ENCODE assay signal across 10 cellular contexts in the genomic region with DNA sequence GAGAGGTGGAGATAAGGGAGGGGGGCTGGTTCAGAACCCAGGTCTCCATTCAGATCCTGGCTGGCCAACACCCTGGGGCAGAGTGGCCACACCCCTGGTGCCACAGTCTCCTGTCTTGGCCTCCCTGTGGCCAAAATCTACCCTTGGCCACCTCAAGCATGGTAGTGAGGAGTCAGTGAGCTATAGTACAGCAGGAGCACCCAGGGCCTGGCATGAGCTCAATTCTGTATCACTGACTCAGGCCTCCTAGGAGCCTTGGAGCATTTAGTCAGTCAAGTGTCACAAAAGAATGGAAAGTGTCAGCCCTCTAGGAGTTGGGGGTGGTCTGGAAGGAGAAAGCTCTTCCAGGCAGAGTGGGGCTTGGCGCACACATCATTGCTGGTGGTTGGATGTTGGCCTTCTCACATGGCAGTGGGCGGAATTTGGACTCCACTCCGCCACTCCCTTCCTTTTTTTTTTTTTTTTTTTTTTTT. TPM values are rescaled to one million over a fixed set of nuclear protein-coding genes. Genes with fewer than 3 reads are reported as not detected.
DNase-seq lines count a peak whose midpoint lies in the region; ATAC-seq and TF ChIP-seq lines count a peak whose summit lies in the region.
"Had no signal": no experiment of that assay in that cellular context is flagged by ENCODE, and none has a peak within 500 bp of the region (broad histone marks: within the 10 kb centered on the region; RNA-seq: fewer than 3 reads in every experiment).

No MANE protein-coding gene starts in this region.

- no peak for ATAC-seq in CD4-positive, CD25-positive, alpha-beta regulatory T cell (ENCODE audit: low read depth in 2 of 2)
- ATAC-seq in HG03565 (IDR thresholded peaks at IDR 0.05; ENCODE audit: unreplicated experiment) (no peak), GM21526 (IDR thresholded peaks at IDR 0.05; ENCODE audit: low FRiP score, unreplicated experiment) (no peak)

- TF ChIP-seq CTCF in HL-60 (IDR thresholded peaks at IDR 0.05; ENCODE audit: insufficient read depth, low read length) (no peak), esophagus muscularis mucosa (IDR thresholded peaks at IDR 0.05) (no peak)

- peaks cover under 1% of the 10 kb centered on the region for H3K27me3 Mint-ChIP-seq in CD4-positive, CD25-positive, alpha-beta regulatory T cell
- no peaks in the 10 kb centered on the region for H3K27me3 Mint-ChIP-seq in activated T-cell treated with anti-CD3 and anti-CD28 coated beads, Interleukin-2, amount 50 U/mL, for 24 hours

- peak overlapping the region; percentile 11 to 61 (median 19) for H3K4me3 Mint-ChIP-seq in CD4-positive, CD25-positive, alpha-beta regulatory T cell
- peak overlapping the region; percentile 50 for H3K4me3 Mint-ChIP-seq in activated T-cell treated with anti-CD3 and anti-CD28 coated beads, Interleukin-2, amount 50 U/mL, for 24 hours

- intact Hi-C loops in esophagus muscularis mucosa (cut with DNase I): loop anchor here (5.0 kb wide), 2 partner anchors 67 to 87 kb away; a partner anchor contains a TSS

- H3K36me3 ChIP-seq in CD4-positive, CD25-positive, alpha-beta regulatory T cell (ENCODE audit: control insufficient read depth, insufficient read depth, low read length): peaks cover 25% of the 10 kb centered on the region
- H3K36me3 ChIP-seq in esophagus muscularis mucosa: peaks cover 11 to 75% (median 67%) of the 10 kb centered on the region in 4 donors

- H3K27ac ChIP-seq in CD4-positive, CD25-positive, alpha-beta regulatory T cell (ENCODE audit: insufficient read depth, low read length, poor library complexity, severe bottlenecking): peak overlapping the region; percentile 85
- peak overlapping the region; percentile 41 for H3K27ac ChIP-seq in HL-60 (replicated peaks)
- H3K27ac ChIP-seq in esophagus muscularis mucosa (replicated peaks in 1 of 4): no peak overlapping the region
- H3K27ac ChIP-seq: thoracic aorta had no signal

- 62% methylated on average over 3 of the region's 3 CpGs for WGBS in esophagus muscularis mucosa

- H3K27ac Mint-ChIP-seq in CD4-positive, CD25-positive, alpha-beta regulatory T cell: peak overlapping the region in 2 of 3 donors; percentile 49 to 96
- peak overlapping the region; percentile 100 for H3K27ac Mint-ChIP-seq in activated T-cell treated with anti-CD3 and anti-CD28 coated beads, Interleukin-2, amount 50 U/mL, for 24 hours

- H3K4me1 ChIP-seq in CD4-positive, CD25-positive, alpha-beta regulatory T cell (ENCODE audit: control insufficient read depth, insufficient read depth, low read length, poor library complexity, severe bottlenecking): peaks cover 80% of the 10 kb centered on the region
- H3K4me1 ChIP-seq in esophagus muscularis mucosa: peaks cover 8 to 34% (median 15%) of the 10 kb centered on the region in 4 donors

- peaks cover 5 to 83% (median 46%) of the 10 kb centered on the region in 4 donors for H3K4me1 Mint-ChIP-seq in CD4-positive, CD25-positive, alpha-beta regulatory T cell
- H3K4me1 Mint-ChIP-seq in activated T-cell treated with anti-CD3 and anti-CD28 coated beads, Interleukin-2, amount 50 U/mL, for 24 hours (ENCODE audit: low read depth): peaks cover 89% of the 10 kb centered on the region

- no peak for TF ChIP-seq POLR2A in esophagus muscularis mucosa (IDR thresholded peaks at IDR 0.05; ENCODE audit: low read depth)

- no peaks in the 10 kb centered on the region for H3K27me3 ChIP-seq in CD4-positive, CD25-positive, alpha-beta regulatory T cell (ENCODE audit: control insufficient read depth, insufficient read depth, low read length)
- H3K27me3 ChIP-seq in HL-60 (ENCODE audit: insufficient read depth, poor library complexity, severe bottlenecking): no peaks in the 10 kb centered on the region
- no peaks in the 10 kb centered on the region for H3K27me3 ChIP-seq in esophagus muscularis mucosa

- H3K4me3 ChIP-seq in CD4-positive, CD25-positive, alpha-beta regulatory T cell (ENCODE audit: low read depth, low read length): no peak overlapping the region
- no peak overlapping the region for H3K4me3 ChIP-seq in HL-60 (replicated peaks; ENCODE audit: insufficient read depth, low read length)
- H3K4me3 ChIP-seq in esophagus muscularis mucosa: no peak overlapping the region
- H3K4me3 ChIP-seq: thoracic aorta had no signal

- no peak for DNase-seq in CD4-positive, CD25-positive, alpha-beta regulatory T cell
- DNase-seq in HL-60 (ENCODE audit: low read depth in 1 of 2, low spot score in 1 of 2): peak in 1 of 2 experiments; percentile 45
- peak; percentile 53 for DNase-seq in activated T-cell treated with anti-CD3 and anti-CD28 coated beads, Interleukin-2, amount 50 U/mL, for 24 hours
- peak; percentile 51 for DNase-seq in islet precursor cell
- DNase-seq in cortex of kidney (lab: John Stamatoyannopoulos, UW): no peak
- no peak for DNase-seq in esophagus muscularis mucosa (ENCODE audit: extremely low spot score)
- DNase-seq: NCI-H1694 treated with DMSO at 0.1 percent for 48 hours had no signal

- no peak for TF ChIP-seq EP300 in esophagus muscularis mucosa (IDR thresholded peaks at IDR 0.05)

- H3K9me3 Mint-ChIP-seq in CD4-positive, CD25-positive, alpha-beta regulatory T cell: no peaks in the 10 kb centered on the region
- H3K9me3 Mint-ChIP-seq in activated T-cell treated with anti-CD3 and anti-CD28 coated beads, Interleukin-2, amount 50 U/mL, for 24 hours: no peaks in the 10 kb centered on the region

- H3K9me3 ChIP-seq in CD4-positive, CD25-positive, alpha-beta regulatory T cell (ENCODE audit: control insufficient read depth in 2 of 2, low read length in 2 of 2): no peaks in the 10 kb centered on the region
- no peaks in the 10 kb centered on the region for H3K9me3 ChIP-seq in esophagus muscularis mucosa
- H3K9me3 ChIP-seq: thoracic aorta had no signal

- peaks cover 15% of the 10 kb centered on the region for H3K36me3 Mint-ChIP-seq in CD4-positive, CD25-positive, alpha-beta regulatory T cell
- H3K36me3 Mint-ChIP-seq in activated T-cell treated with anti-CD3 and anti-CD28 coated beads, Interleukin-2, amount 50 U/mL, for 24 hours (ENCODE audit: low read depth): peaks cover 76% of the 10 kb centered on the region

RNA-seq across cellular contexts. Expression of a gene that starts 6.6 kb away (rescaled TPM):
- total RNA-seq in CD4-positive, CD25-positive, alpha-beta regulatory T cell: 4.9 TPM
- 10 to 100 TPM; 10.6 to 17.9 (median 16.4) TPM for polyA plus RNA-seq in CD4-positive, CD25-positive, alpha-beta regulatory T cell
- total RNA-seq in esophagus muscularis mucosa: 1 to 10 TPM in 1 of 4 donors, under 1 TPM in 1, not detected in 2; 0.71 to 2.2 TPM
- total RNA-seq: thoracic aorta had no signal

RNA-seq across cellular contexts. Expression of a gene that starts 10.4 kb away (rescaled TPM):
- 2,081 TPM for total RNA-seq in CD4-positive, CD25-positive, alpha-beta regulatory T cell
- polyA plus RNA-seq in CD4-positive, CD25-positive, alpha-beta regulatory T cell: 1,000 to 10,000 TPM; 3,595 to 5,716 (median 4,931) TPM
- 1,000 to 10,000 TPM in 3 of 4 donors, 100 to 1,000 TPM in 1; 893 to 1,378 (median 1,179) TPM for total RNA-seq in esophagus muscularis mucosa

RNA-seq across cellular contexts. Expression of a gene that starts 12.5 kb away (rescaled TPM):
- 1,312 TPM for total RNA-seq in CD4-positive, CD25-positive, alpha-beta regulatory T cell
- 100 to 1,000 TPM; 162 to 187 (median 180) TPM for polyA plus RNA-seq in CD4-positive, CD25-positive, alpha-beta regulatory T cell
- total RNA-seq in esophagus muscularis mucosa: 10 to 100 TPM; 54.5 to 71.8 (median 59.7) TPM

RNA-seq across cellular contexts. Expression of a gene that starts 25.6 kb away (rescaled TPM):
- total RNA-seq in CD4-positive, CD25-positive, alpha-beta regulatory T cell: not detected
- not detected for polyA plus RNA-seq in CD4-positive, CD25-positive, alpha-beta regulatory T cell
- total RNA-seq in esophagus muscularis mucosa: not detected
- total RNA-seq: thoracic aorta had no signal

RNA-seq across cellular contexts. Expression of a gene that starts 26.0 kb away (rescaled TPM):
- total RNA-seq in CD4-positive, CD25-positive, alpha-beta regulatory T cell: not detected
- polyA plus RNA-seq in CD4-positive, CD25-positive, alpha-beta regulatory T cell: not detected
- not detected for total RNA-seq in esophagus muscularis mucosa
- total RNA-seq: thoracic aorta had no signal

Comparison
In these comparisons a context has a peak if more than half of its experiments do, and no peak if none do; other contexts are left out.
1. DNase-seq: peak in activated T-cell treated with anti-CD3 and anti-CD28 coated beads, Interleukin-2, amount 50 U/mL, for 24 hours (single experiment) and islet precursor cell (single experiment); none in CD4-positive, CD25-positive, alpha-beta regulatory T cell (0 of 3), cortex of kidney (single experiment) and esophagus muscularis mucosa (single experiment).
2. H3K27ac ChIP-seq: peak in CD4-positive, CD25-positive, alpha-beta regulatory T cell (single experiment) and HL-60 (single experiment); none in esophagus muscularis mucosa (0 of 4).
3. RNA of a gene that starts 12.5 kb away (total RNA-seq): 1,312 TPM in CD4-positive, CD25-positive, alpha-beta regulatory T cell (single experiment); 54.5 to 71.8 TPM in esophagus muscularis mucosa; every median in the first group is over 10 times any median in the second.